Comparison of ENCODE assay signal across 10 cellular contexts in the genomic region with DNA sequence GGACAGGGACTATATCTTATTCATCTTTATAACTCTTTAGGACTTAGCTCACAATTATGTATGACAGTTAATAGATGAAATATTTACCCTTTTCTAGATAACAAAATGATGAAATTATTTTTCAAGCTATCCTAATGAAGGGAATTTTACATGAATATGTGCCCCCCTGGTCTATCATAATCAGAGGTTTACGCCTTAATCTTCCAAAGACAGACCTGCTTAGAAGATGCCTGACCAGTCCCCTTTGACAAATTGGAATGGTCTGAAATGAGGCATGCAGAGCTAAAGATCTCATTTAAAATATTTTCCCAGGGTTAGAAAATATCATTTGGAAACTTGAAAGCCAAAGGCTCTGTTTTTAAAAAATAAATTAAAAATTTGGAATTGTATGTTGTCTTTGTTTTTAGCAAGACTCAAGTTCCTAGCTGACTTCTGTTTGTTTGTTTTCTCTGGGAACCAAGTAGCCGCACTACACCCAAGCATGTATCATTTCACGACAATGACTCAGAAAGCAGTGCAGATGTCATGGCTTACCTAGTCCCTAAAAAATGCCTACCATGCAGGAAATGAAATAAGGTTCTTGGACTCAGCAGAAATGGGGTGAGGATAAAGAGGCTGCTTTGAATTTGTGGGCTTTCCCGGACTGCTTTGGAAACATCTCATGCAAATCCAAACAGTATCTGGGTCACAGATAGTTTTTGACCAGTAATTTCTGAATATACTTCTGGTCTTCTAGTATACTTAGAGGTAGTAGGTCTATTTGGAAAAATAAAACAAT.
DNase-seq lines count a peak whose midpoint lies in the region; ATAC-seq and TF ChIP-seq lines count a peak whose summit lies in the region.
"Had no signal": no experiment of that assay in that cellular context is flagged by ENCODE, and none has a peak within 500 bp of the region (broad histone marks: within the 10 kb centered on the region; RNA-seq: fewer than 3 reads in every experiment).

No MANE protein-coding gene starts in this region.

- peak; percentile 64 for ATAC-seq in HG02840 (IDR thresholded peaks at IDR 0.05; ENCODE audit: low FRiP score, unreplicated experiment)

- H3K27me3 ChIP-seq in tibial artery = no peaks in the 10 kb centered on the region

- peak overlapping the region; percentile 25 for H3K27ac Mint-ChIP-seq in activated CD4-positive, alpha-beta T cell treated with anti-CD3 and anti-CD28 coated beads, Interleukin-2, amount 10 ng/mL, durations not matched to agents 7 days and 5 days
- H3K27ac Mint-ChIP-seq: activated naive CD8-positive, alpha-beta T cell treated with anti-CD3 and anti-CD28 coated beads, Interleukin-2, amount 10 ng/mL, durations not matched to agents 7 days and 5 days had no signal

- CTCF ChIA-PET in activated CD4-positive, alpha-beta T cell treated with anti-CD3 and anti-CD28 coated beads, Interleukin-2, amount 10 ng/mL, durations not matched to agents 7 days and 5 days (lab: Charles Lee) = interaction anchor here (2.3 kb wide), 1 partner anchor 15 kb away, joined by 6 read pairs; no protein-coding TSS in a partner anchor

- H3K36me3 ChIP-seq in tibial artery = no peaks in the 10 kb centered on the region

- H3K4me1 Mint-ChIP-seq in activated CD4-positive, alpha-beta T cell treated with anti-CD3 and anti-CD28 coated beads, Interleukin-2, amount 10 ng/mL, durations not matched to agents 7 days and 5 days = peaks cover 5% of the 10 kb centered on the region
- H3K4me1 Mint-ChIP-seq: activated naive CD8-positive, alpha-beta T cell treated with anti-CD3 and anti-CD28 coated beads, Interleukin-2, amount 10 ng/mL, durations not matched to agents 7 days and 5 days had no signal

- POLR2A ChIA-PET in activated CD4-positive, alpha-beta T cell treated with anti-CD3 and anti-CD28 coated beads, Interleukin-2, amount 10 ng/mL, durations not matched to agents 7 days and 5 days (lab: Charles Lee) = no interaction called here

- peak overlapping the region; percentile 52 to 57 for H3K27ac ChIP-seq in tibial artery
- H3K27ac ChIP-seq: C4-2B had no signal

- H3K4me3 Mint-ChIP-seq in activated CD4-positive, alpha-beta T cell treated with anti-CD3 and anti-CD28 coated beads, Interleukin-2, amount 10 ng/mL, durations not matched to agents 7 days and 5 days = no peak overlapping the region
- H3K4me3 Mint-ChIP-seq: activated naive CD8-positive, alpha-beta T cell treated with anti-CD3 and anti-CD28 coated beads, Interleukin-2, amount 10 ng/mL, durations not matched to agents 7 days and 5 days had no signal

- DNase-seq in activated CD4-positive, alpha-beta T cell treated with anti-CD3 and anti-CD28 coated beads, Interleukin-2, amount 10 ng/mL, durations not matched to agents 7 days and 5 days = peak; percentile 7
- no peak for DNase-seq in activated CD4-positive, alpha-beta T cell treated with anti-CD3 and anti-CD28 coated beads, Interleukin-2, amount 50 U/mL, for 4 hours
- DNase-seq in RPMI7951 (ENCODE audit: low read depth) (peak; percentile 91), fibroblast of pulmonary artery (ENCODE audit: low read depth) (peak; percentile 97), tibial artery (no peak), NCI-H524 treated with DMSO at 0.1 percent for 48 hours (lab: John Stamatoyannopoulos, UW) (no peak), DMS153 (lab: John Stamatoyannopoulos, UW) (no peak)
- DNase-seq: activated naive CD8-positive, alpha-beta T cell treated with anti-CD3 and anti-CD28 coated beads, Interleukin-2, amount 10 ng/mL, durations not matched to agents 7 days and 5 days had no signal

- no peaks in the 10 kb centered on the region for H3K36me3 Mint-ChIP-seq in activated CD4-positive, alpha-beta T cell treated with anti-CD3 and anti-CD28 coated beads, Interleukin-2, amount 10 ng/mL, durations not matched to agents 7 days and 5 days (ENCODE audit: low read depth)
- H3K36me3 Mint-ChIP-seq: activated naive CD8-positive, alpha-beta T cell treated with anti-CD3 and anti-CD28 coated beads, Interleukin-2, amount 10 ng/mL, durations not matched to agents 7 days and 5 days had no signal

- peaks cover 0 to 36% (median 8%) of the 10 kb centered on the region in 4 donors for H3K4me1 ChIP-seq in tibial artery

- H3K27me3 Mint-ChIP-seq in activated CD4-positive, alpha-beta T cell treated with anti-CD3 and anti-CD28 coated beads, Interleukin-2, amount 10 ng/mL, durations not matched to agents 7 days and 5 days = no peaks in the 10 kb centered on the region

- intact Hi-C loops in tibial artery (cut with DNase I; ENCODE audit: low total_unique reads) = loop anchor here (10.0 kb wide), 1 partner anchor 87 kb away; no protein-coding TSS in a partner anchor

- no peaks in the 10 kb centered on the region for H3K9me3 ChIP-seq in tibial artery

- H3K4me3 ChIP-seq in fibroblast of pulmonary artery (replicated peaks; ENCODE audit: low read depth, low read length) (no peak overlapping the region), tibial artery (no peak overlapping the region)

- TF ChIP-seq CTCF in fibroblast of pulmonary artery (IDR thresholded peaks at IDR 0.05; ENCODE audit: low read length, missing control alignments) = no peak
- no peak for TF ChIP-seq CTCF in tibial artery (IDR thresholded peaks at IDR 0.05)

- H3K9me3 Mint-ChIP-seq in activated CD4-positive, alpha-beta T cell treated with anti-CD3 and anti-CD28 coated beads, Interleukin-2, amount 10 ng/mL, durations not matched to agents 7 days and 5 days = no peaks in the 10 kb centered on the region

Comparison
In these comparisons a context has a peak if more than half of its experiments do, and no peak if none do; other contexts are left out.
1. DNase-seq: peak in activated CD4-positive, alpha-beta T cell treated with anti-CD3 and anti-CD28 coated beads, Interleukin-2, amount 10 ng/mL, durations not matched to agents 7 days and 5 days (single experiment), RPMI7951 (single experiment) and fibroblast of pulmonary artery (single experiment); none in activated CD4-positive, alpha-beta T cell treated with anti-CD3 and anti-CD28 coated beads, Interleukin-2, amount 50 U/mL, for 4 hours (0 of 2), tibial artery (0 of 2), NCI-H524 treated with DMSO at 0.1 percent for 48 hours (single experiment) and DMS153 (single experiment).